In genomic region chr4:153679476-153679875, GRCh38 we compare ENCODE assay signal across 22 cellular contexts. TPM values are rescaled to one million over a fixed set of nuclear protein-coding genes. Genes with fewer than 3 reads are reported as not detected.
"Had no signal": no experiment of that assay in that cellular context is flagged by ENCODE, and none has a peak within 500 bp of the region (broad histone marks: within the 10 kb centered on the region; RNA-seq: fewer than 3 reads in every experiment).

No MANE protein-coding gene starts in this region.

- H3K36me3 ChIP-seq: breast epithelium, colonic mucosa, thoracic aorta had no signal

- H3K4me3 ChIP-seq: breast epithelium, colonic mucosa, thoracic aorta had no signal

- ATAC-seq: activated CD8-positive, alpha-beta T cell treated with anti-CD3 and anti-CD28 coated beads for 36 hours; activated naive CD8-positive, alpha-beta T cell treated with anti-CD3 and anti-CD28 coated beads, Interleukin-2, amount 50 U/mL, for 24 hours; activated T-cell treated with anti-CD3 and anti-CD28 coated beads, Interleukin-2, amount 50 U/mL, for 4 hours; left colon had no signal

- DNase-seq: activated CD4-positive, alpha-beta T cell treated with anti-CD3 and anti-CD28 coated beads, Interleukin-2, amount 50 U/mL, for 1 hour; activated CD4-positive, CD25-positive, alpha-beta regulatory T cell treated with anti-CD3 and anti-CD28 coated beads, Interleukin-2, amount 50 U/mL, for 72 hours; activated CD8-positive, alpha-beta T cell treated with anti-CD3 and anti-CD28 coated beads for 36 hours; activated naive CD8-positive, alpha-beta T cell treated with anti-CD3 and anti-CD28 coated beads, Interleukin-2, amount 50 U/mL, for 24 hours; activated T-cell treated with anti-CD3 and anti-CD28 coated beads, Interleukin-2, amount 50 U/mL, for 4 hours; cerebellar nuclear complex; colonic mucosa; effector memory CD4-positive, alpha-beta T cell; erythroblast; hippocampal formation; left colon; naive B cell; stimulated activated CD4-positive, alpha-beta T cell treated with anti-CD3 and anti-CD28 coated beads, Interleukin-2, amount 100 ng/mL, for 48 hours; stimulated activated naive CD4-positive, alpha-beta T cell treated with Interleukin-2 at 50 U/mL for 16 hours; SW 1271; T1000; trophoblast cell had no signal

- H3K27me3 ChIP-seq: breast epithelium, colonic mucosa had no signal

- H3K4me1 ChIP-seq: breast epithelium, colonic mucosa had no signal

- FAIRE-seq: keratinocyte, urothelium cell line had no signal

- H3K9me3 ChIP-seq: colonic mucosa, thoracic aorta had no signal

- H3K27ac ChIP-seq: breast epithelium, colonic mucosa, thoracic aorta had no signal

RNA-seq across cellular contexts. Expression of gene TLR2, which starts 4.6 kb away (rescaled TPM):
- polyA plus RNA-seq: neural cell had no signal
